ENCODE assay signal across 1 cellular context in the genomic region with DNA sequence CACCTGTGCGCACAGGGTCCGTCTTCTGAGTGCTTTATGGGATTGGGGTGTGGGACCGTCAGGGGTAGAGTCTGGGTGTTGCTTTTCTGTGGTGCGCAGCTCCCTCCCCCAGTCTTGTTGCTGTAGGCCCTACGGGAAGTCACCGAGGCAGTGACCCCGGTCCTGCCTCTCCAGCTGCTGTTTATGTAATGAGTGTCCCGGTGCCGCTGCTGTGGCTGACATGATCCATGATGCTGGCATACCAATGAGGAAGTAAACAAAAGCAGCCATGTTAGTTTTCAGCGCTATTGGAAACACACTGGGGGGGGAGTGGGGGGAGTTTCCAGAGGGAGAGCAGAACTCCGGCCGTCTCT.
TF ChIP-seq lines count a peak whose summit lies in the region.

No MANE protein-coding gene starts in this region.

TF ChIP-seq in HepG2, 621 proteins besides CTCF, POLR2A, EP300 and RAD21 (continued from another document and continues in another):
- TF ChIP-seq ATF6 (CRISPR knock-in tag; conservative IDR thresholded peaks at IDR 0.05): no peak
- TF ChIP-seq KDM1A (CRISPR knock-in tag; IDR thresholded peaks at IDR 0.05): no peak
- TF ChIP-seq, protein P1, sequence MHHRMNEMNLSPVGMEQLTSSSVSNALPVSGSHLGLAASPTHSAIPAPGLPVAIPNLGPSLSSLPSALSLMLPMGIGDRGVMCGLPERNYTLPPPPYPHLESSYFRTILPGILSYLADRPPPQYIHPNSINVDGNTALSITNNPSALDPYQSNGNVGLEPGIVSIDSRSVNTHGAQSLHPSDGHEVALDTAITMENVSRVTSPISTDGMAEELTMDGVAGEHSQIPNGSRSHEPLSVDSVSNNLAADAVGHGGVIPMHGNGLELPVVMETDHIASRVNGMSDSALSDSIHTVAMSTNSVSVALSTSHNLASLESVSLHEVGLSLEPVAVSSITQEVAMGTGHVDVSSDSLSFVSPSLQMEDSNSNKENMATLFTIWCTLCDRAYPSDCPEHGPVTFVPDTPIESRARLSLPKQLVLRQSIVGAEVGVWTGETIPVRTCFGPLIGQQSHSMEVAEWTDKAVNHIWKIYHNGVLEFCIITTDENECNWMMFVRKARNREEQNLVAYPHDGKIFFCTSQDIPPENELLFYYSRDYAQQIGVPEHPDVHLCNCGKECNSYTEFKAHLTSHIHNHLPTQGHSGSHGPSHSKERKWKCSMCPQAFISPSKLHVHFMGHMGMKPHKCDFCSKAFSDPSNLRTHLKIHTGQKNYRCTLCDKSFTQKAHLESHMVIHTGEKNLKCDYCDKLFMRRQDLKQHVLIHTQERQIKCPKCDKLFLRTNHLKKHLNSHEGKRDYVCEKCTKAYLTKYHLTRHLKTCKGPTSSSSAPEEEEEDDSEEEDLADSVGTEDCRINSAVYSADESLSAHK (CRISPR knock-in tag; IDR thresholded peaks at IDR 0.05; ENCODE audit: borderline replicate concordance): no peak
- no peak for TF ChIP-seq ZFY (CRISPR knock-in tag; IDR thresholded peaks at IDR 0.05)
- no peak for TF ChIP-seq ONECUT2 (CRISPR knock-in tag; IDR thresholded peaks at IDR 0.05)
- no peak for TF ChIP-seq ZNF558 (CRISPR knock-in tag; IDR thresholded peaks at IDR 0.05; ENCODE audit: borderline replicate concordance)
- TF ChIP-seq HIC2 (CRISPR knock-in tag; IDR thresholded peaks at IDR 0.05; ENCODE audit: low read depth): no peak
- no peak for TF ChIP-seq NAIF1 (CRISPR knock-in tag; IDR thresholded peaks at IDR 0.05; ENCODE audit: borderline replicate concordance)
- TF ChIP-seq LRRFIP1 (CRISPR knock-in tag; conservative IDR thresholded peaks at IDR 0.05): no peak
- TF ChIP-seq ZNF569 (CRISPR knock-in tag; IDR thresholded peaks at IDR 0.05; ENCODE audit: borderline replicate concordance): no peak
- TF ChIP-seq CCDC6 (CRISPR knock-in tag; IDR thresholded peaks at IDR 0.05): no peak
- peak; percentile 48; the same call in 1 of the 2 replicates for TF ChIP-seq PHF21A (CRISPR knock-in tag; IDR thresholded peaks at IDR 0.05)
- TF ChIP-seq, protein P2, sequence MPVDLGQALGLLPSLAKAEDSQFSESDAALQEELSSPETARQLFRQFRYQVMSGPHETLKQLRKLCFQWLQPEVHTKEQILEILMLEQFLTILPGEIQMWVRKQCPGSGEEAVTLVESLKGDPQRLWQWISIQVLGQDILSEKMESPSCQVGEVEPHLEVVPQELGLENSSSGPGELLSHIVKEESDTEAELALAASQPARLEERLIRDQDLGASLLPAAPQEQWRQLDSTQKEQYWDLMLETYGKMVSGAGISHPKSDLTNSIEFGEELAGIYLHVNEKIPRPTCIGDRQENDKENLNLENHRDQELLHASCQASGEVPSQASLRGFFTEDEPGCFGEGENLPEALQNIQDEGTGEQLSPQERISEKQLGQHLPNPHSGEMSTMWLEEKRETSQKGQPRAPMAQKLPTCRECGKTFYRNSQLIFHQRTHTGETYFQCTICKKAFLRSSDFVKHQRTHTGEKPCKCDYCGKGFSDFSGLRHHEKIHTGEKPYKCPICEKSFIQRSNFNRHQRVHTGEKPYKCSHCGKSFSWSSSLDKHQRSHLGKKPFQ (CRISPR knock-in tag; IDR thresholded peaks at IDR 0.05; ENCODE audit: insufficient replicate concordance): no peak
- no peak for TF ChIP-seq SCMH1 (CRISPR knock-in tag; IDR thresholded peaks at IDR 0.05; ENCODE audit: borderline replicate concordance)
- TF ChIP-seq SAP130 (CRISPR knock-in tag; IDR thresholded peaks at IDR 0.05; ENCODE audit: low read depth): peak; percentile 79
- TF ChIP-seq KAT8 (CRISPR knock-in tag; IDR thresholded peaks at IDR 0.05): peak; percentile 25; the same call in 1 of the 2 replicates
- TF ChIP-seq ZNF546 (CRISPR knock-in tag; conservative IDR thresholded peaks at IDR 0.05): no peak
- TF ChIP-seq, protein P3, sequence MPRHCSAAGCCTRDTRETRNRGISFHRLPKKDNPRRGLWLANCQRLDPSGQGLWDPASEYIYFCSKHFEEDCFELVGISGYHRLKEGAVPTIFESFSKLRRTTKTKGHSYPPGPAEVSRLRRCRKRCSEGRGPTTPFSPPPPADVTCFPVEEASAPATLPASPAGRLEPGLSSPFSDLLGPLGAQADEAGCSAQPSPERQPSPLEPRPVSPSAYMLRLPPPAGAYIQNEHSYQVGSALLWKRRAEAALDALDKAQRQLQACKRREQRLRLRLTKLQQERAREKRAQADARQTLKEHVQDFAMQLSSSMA (CRISPR knock-in tag; IDR thresholded peaks at IDR 0.05): no peak
- TF ChIP-seq ZNF816 (CRISPR knock-in tag; IDR thresholded peaks at IDR 0.05; ENCODE audit: borderline replicate concordance): peak; percentile 81; the same call in 1 of the 2 replicates
- TF ChIP-seq ZNF317 (CRISPR knock-in tag; IDR thresholded peaks at IDR 0.05): no peak; the same call in 1 of the 2 replicates
- TF ChIP-seq ZKSCAN8 (CRISPR knock-in tag; IDR thresholded peaks at IDR 0.05; ENCODE audit: borderline replicate concordance): no peak
- no peak for TF ChIP-seq AGO2 (optimal IDR thresholded peaks at IDR 0.05; ENCODE audit: low read depth, low read length)
- TF ChIP-seq, protein P4, sequence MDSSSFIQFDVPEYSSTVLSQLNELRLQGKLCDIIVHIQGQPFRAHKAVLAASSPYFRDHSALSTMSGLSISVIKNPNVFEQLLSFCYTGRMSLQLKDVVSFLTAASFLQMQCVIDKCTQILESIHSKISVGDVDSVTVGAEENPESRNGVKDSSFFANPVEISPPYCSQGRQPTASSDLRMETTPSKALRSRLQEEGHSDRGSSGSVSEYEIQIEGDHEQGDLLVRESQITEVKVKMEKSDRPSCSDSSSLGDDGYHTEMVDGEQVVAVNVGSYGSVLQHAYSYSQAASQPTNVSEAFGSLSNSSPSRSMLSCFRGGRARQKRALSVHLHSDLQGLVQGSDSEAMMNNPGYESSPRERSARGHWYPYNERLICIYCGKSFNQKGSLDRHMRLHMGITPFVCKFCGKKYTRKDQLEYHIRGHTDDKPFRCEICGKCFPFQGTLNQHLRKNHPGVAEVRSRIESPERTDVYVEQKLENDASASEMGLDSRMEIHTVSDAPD (CRISPR knock-in tag; IDR thresholded peaks at IDR 0.05): 0 out of 2 replicates have a peak, but pooled peaks have one; percentile 55
- no peak for TF ChIP-seq NFKB2 (CRISPR knock-in tag; IDR thresholded peaks at IDR 0.05; ENCODE audit: borderline replicate concordance)
- TF ChIP-seq RCOR2 (CRISPR knock-in tag; IDR thresholded peaks at IDR 0.05): no peak
- TF ChIP-seq MEF2D (CRISPR knock-in tag; IDR thresholded peaks at IDR 0.05): no peak; the same call in 1 of the 2 replicates
- TF ChIP-seq AHDC1 (CRISPR knock-in tag; IDR thresholded peaks at IDR 0.05; ENCODE audit: borderline replicate concordance): no peak
- TF ChIP-seq, protein P5, sequence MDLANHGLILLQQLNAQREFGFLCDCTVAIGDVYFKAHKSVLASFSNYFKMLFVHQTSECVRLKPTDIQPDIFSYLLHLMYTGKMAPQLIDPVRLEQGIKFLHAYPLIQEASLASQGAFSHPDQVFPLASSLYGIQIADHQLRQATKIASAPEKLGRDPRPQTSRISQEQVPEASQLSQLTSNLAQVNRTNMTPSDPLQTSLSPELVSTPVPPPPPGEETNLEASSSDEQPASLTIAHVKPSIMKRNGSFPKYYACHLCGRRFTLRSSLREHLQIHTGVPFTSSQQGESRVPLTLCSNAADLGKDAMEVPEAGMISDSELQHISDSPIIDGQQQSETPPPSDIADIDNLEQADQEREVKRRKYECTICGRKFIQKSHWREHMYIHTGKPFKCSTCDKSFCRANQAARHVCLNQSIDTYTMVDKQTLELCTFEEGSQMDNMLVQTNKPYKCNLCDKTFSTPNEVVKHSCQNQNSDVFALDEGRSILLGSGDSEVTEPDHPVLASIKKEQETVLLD (CRISPR knock-in tag; IDR thresholded peaks at IDR 0.05; ENCODE audit: low read depth): no peak
- peak; percentile 44; the same call in 1 of the 2 replicates for TF ChIP-seq FOXK2 (IDR thresholded peaks at IDR 0.05)
- TF ChIP-seq ZNF235 (CRISPR knock-in tag; IDR thresholded peaks at IDR 0.05; ENCODE audit: borderline replicate concordance): no peak
- no peak for TF ChIP-seq ZSCAN31 (CRISPR knock-in tag; IDR thresholded peaks at IDR 0.05; ENCODE audit: low read depth)
